ENCODE assay signal across 26 cellular contexts in the genomic region with DNA sequence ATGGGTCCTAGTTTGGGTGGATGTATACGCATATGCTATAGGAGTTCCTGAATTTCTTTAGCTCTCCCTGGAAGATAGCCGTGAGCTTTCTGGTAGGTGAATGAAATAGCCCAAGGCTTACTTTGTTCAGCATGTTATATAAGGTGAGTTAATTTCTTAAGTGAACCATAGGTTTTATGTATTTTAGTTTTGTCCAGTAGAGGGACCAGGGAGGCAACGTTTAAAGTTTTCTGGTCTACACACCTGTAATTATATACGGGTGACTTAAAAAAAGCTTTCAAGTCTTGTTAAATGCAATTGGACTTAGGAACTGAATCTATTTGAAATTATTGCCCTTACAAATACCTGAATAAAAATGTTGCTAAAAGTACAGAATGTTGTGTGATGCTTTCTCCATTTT.
A peak's percentile ranks its signal among the peaks of the same experiment; 100 is the strongest.
DNase-seq lines count a peak whose midpoint lies in the region; ATAC-seq and TF ChIP-seq lines count a peak whose summit lies in the region.
"Had no signal": no experiment of that assay in that cellular context is flagged by ENCODE, and none has a peak within 500 bp of the region (broad histone marks: within the 10 kb centered on the region; RNA-seq: fewer than 3 reads in every experiment).

No MANE protein-coding gene starts in this region.

- no peak overlapping the region for H3K4me2 ChIP-seq in GM23338
- no peak overlapping the region for H3K4me2 ChIP-seq in OCI-LY7 (ENCODE audit: low read length)

- TF ChIP-seq CTCF in GM23338 (conservative IDR thresholded peaks at IDR 0.05; ENCODE audit: low read depth in 2 of 2): peak in 1 of 2 experiments; percentile 45; a peak in 2 of 4 replicates
- TF ChIP-seq CTCF in OCI-LY7 (conservative IDR thresholded peaks at IDR 0.05; ENCODE audit: low read length): peak; percentile 46
- peak; percentile 29 for TF ChIP-seq CTCF in mesothelial cell of epicardium (IDR thresholded peaks at IDR 0.05; ENCODE audit: unreplicated experiment)

- DNase-seq in ACHN (peak; percentile 4), GM23338 (ENCODE audit: low spot score) (peak; percentile 10), OCI-LY7 (ENCODE audit: low spot score) (no peak), mesothelial cell of epicardium (ENCODE audit: low spot score in 2 of 2, unreplicated experiment in 2 of 2) (no peak), Right ventricle myocardium inferior (ENCODE audit: missing footprints) (no peak), NCI-H2227 (lab: John Stamatoyannopoulos, UW; ENCODE audit: unreplicated experiment) (no peak), T-helper 2 cell (no peak)
- DNase-seq: activated CD4-positive, alpha-beta T cell treated with anti-CD3 and anti-CD28 coated beads for 4 hours; activated naive CD4-positive, alpha-beta T cell treated with anti-CD3 and anti-CD28 coated beads, Interleukin-2, amount 10 ng/mL, durations not matched to agents 7 days and 5 days; activated T-cell treated with anti-CD3 and anti-CD28 coated beads, Interleukin-2, amount 50 U/mL, for 4 hours; amygdala; CD4-positive, alpha-beta T cell; DMS79 treated with DMSO at 0.1 percent for 48 hours; left colon; naive thymus-derived CD4-positive, alpha-beta T cell; NCI-H1436 treated with DMSO at 0.1 percent for 48 hours; NCI-H2171 treated with DMSO at 0.1 percent for 48 hours; NCI-H69; OCI-M1; pancreas; SIG-M5; sigmoid colon; T-helper 1 cell; upper lobe of right lung had no signal

- H3K79me2 ChIP-seq in GM23338 (replicated peaks; ENCODE audit: insufficient read depth) (no peaks in the 10 kb centered on the region), OCI-LY7 (ENCODE audit: insufficient read depth, low read depth, low read length) (no peaks in the 10 kb centered on the region)

- no TSS peak for BruUV-seq in OCI-LY7 (replicated peaks; lab: Mats Ljungman, UMichigan)

- H3K4me1 ChIP-seq in GM23338 (ENCODE audit: insufficient read depth) (no peaks in the 10 kb centered on the region), OCI-LY7 (ENCODE audit: insufficient read depth, low read length, poor library complexity, severe bottlenecking) (no peaks in the 10 kb centered on the region)
- H3K4me1 ChIP-seq: pancreas, sigmoid colon, upper lobe of right lung had no signal

- H3K4me3 Mint-ChIP-seq in GM23338 (no peak overlapping the region), mesothelial cell of epicardium (no peak overlapping the region)
- H3K4me3 Mint-ChIP-seq: activated naive CD4-positive, alpha-beta T cell treated with anti-CD3 and anti-CD28 coated beads, Interleukin-2, amount 10 ng/mL, durations not matched to agents 7 days and 5 days; activated T-cell treated with anti-CD3 and anti-CD28 coated beads, Interleukin-2, amount 50 U/mL, for 4 hours; CD4-positive, alpha-beta T cell; naive thymus-derived CD4-positive, alpha-beta T cell had no signal

- no peak overlapping the region for H2AFZ ChIP-seq in GM23338
- H2AFZ ChIP-seq in OCI-LY7 (ENCODE audit: low read length): no peak overlapping the region

- H3K9me2 ChIP-seq in GM23338 (ENCODE audit: insufficient read depth) (no peaks in the 10 kb centered on the region), OCI-LY7 (ENCODE audit: insufficient read depth, low read length) (no peaks in the 10 kb centered on the region)

- no peaks in the 10 kb centered on the region for H3K9me3 ChIP-seq in OCI-LY7 (ENCODE audit: low read length)
- H3K9me3 ChIP-seq: pancreas, sigmoid colon, upper lobe of right lung had no signal

- intact Hi-C loops in OCI-LY7 (cut with micrococcal nuclease; ENCODE audit: unreplicated experiment) (no loop called here), Right ventricle myocardium inferior (cut with DNase I) (no loop called here)

- CTCF ChIA-PET in OCI-LY7 (lab: Charles Lee; ENCODE audit: unreplicated experiment): no interaction called here

- H3K4me1 Mint-ChIP-seq in GM23338 (no peaks in the 10 kb centered on the region), mesothelial cell of epicardium (no peaks in the 10 kb centered on the region)
- H3K4me1 Mint-ChIP-seq: activated naive CD4-positive, alpha-beta T cell treated with anti-CD3 and anti-CD28 coated beads, Interleukin-2, amount 10 ng/mL, durations not matched to agents 7 days and 5 days had no signal

- H3K36me3 ChIP-seq in GM23338 (ENCODE audit: insufficient read depth) (no peaks in the 10 kb centered on the region), OCI-LY7 (ENCODE audit: insufficient read depth, low read length) (no peaks in the 10 kb centered on the region)
- H3K36me3 ChIP-seq: cardiac muscle cell, pancreas, sigmoid colon, upper lobe of right lung had no signal

- POLR2A ChIA-PET in OCI-LY7 (lab: Charles Lee): interaction anchor here (1.2 kb wide), 1 partner anchor 82 kb away, joined by 3 read pairs; no protein-coding TSS in a partner anchor

- H3K27ac Mint-ChIP-seq in GM23338 (no peak overlapping the region), mesothelial cell of epicardium (no peak overlapping the region)
- H3K27ac Mint-ChIP-seq: activated naive CD4-positive, alpha-beta T cell treated with anti-CD3 and anti-CD28 coated beads, Interleukin-2, amount 10 ng/mL, durations not matched to agents 7 days and 5 days; CD4-positive, alpha-beta T cell; naive thymus-derived CD4-positive, alpha-beta T cell had no signal

- no peaks in the 10 kb centered on the region for H3F3A ChIP-seq in GM23338 (replicated peaks; ENCODE audit: low read depth)

- no peaks in the 10 kb centered on the region; the same call in 2 of the 3 replicates for H3K9me3 Mint-ChIP-seq in GM23338
- peaks cover 16% of the 10 kb centered on the region for H3K9me3 Mint-ChIP-seq in mesothelial cell of epicardium

- H3K36me3 Mint-ChIP-seq in GM23338 (ENCODE audit: low read depth): no peaks in the 10 kb centered on the region
- no peaks in the 10 kb centered on the region for H3K36me3 Mint-ChIP-seq in mesothelial cell of epicardium
- H3K36me3 Mint-ChIP-seq: activated naive CD4-positive, alpha-beta T cell treated with anti-CD3 and anti-CD28 coated beads, Interleukin-2, amount 10 ng/mL, durations not matched to agents 7 days and 5 days; naive thymus-derived CD4-positive, alpha-beta T cell had no signal

- H3K27me3 ChIP-seq in GM23338 (ENCODE audit: insufficient read depth): no peaks in the 10 kb centered on the region
- H3K27me3 ChIP-seq: cardiac muscle cell, pancreas, sigmoid colon, upper lobe of right lung had no signal

- no peaks in the 10 kb centered on the region for H3K27me3 Mint-ChIP-seq in GM23338 (ENCODE audit: insufficient read depth, low read depth, poor library complexity)
- H3K27me3 Mint-ChIP-seq in mesothelial cell of epicardium (ENCODE audit: low read depth): no peaks in the 10 kb centered on the region
- H3K27me3 Mint-ChIP-seq: activated naive CD4-positive, alpha-beta T cell treated with anti-CD3 and anti-CD28 coated beads, Interleukin-2, amount 10 ng/mL, durations not matched to agents 7 days and 5 days; CD4-positive, alpha-beta T cell; naive thymus-derived CD4-positive, alpha-beta T cell had no signal

- no peaks in the 10 kb centered on the region for H4K20me1 ChIP-seq in GM23338 (replicated peaks; ENCODE audit: insufficient read depth)
- H4K20me1 ChIP-seq in OCI-LY7 (ENCODE audit: insufficient read depth, low read length): no peaks in the 10 kb centered on the region

- H3K27ac ChIP-seq in GM23338 (ENCODE audit: low read depth) (no peak overlapping the region), OCI-LY7 (ENCODE audit: low read depth, low read length, poor library complexity, severe bottlenecking) (no peak overlapping the region)
- H3K27ac ChIP-seq: cardiac muscle cell, pancreas, sigmoid colon, upper lobe of right lung had no signal

- in situ Hi-C loops in ACHN (cut with HindIII; ENCODE audit: low pct_ligation_motif_present, low pct_unique_long_range_greater_than_20kb, low sequenced_read_pairs): no loop called here

- no peak for ATAC-seq in GM23338
- no peak for ATAC-seq in activated CD4-positive, CD25-positive, alpha-beta regulatory T cell treated with anti-CD3 and anti-CD28 coated beads, Interleukin-2, amount 50 U/mL, for 24 hours
- ATAC-seq in Right ventricle myocardium inferior: no peak
- ATAC-seq: activated T-cell treated with anti-CD3 and anti-CD28 coated beads, Interleukin-2, amount 50 U/mL, for 4 hours; left colon; naive thymus-derived CD4-positive, alpha-beta T cell; pancreas; upper lobe of right lung had no signal

- H3K4me3 ChIP-seq in GM23338: no peak overlapping the region
- no peak overlapping the region for H3K4me3 ChIP-seq in OCI-LY7 (ENCODE audit: low read depth, low read length, poor library complexity, severe bottlenecking)
- H3K4me3 ChIP-seq: cardiac muscle cell, pancreas, sigmoid colon, upper lobe of right lung had no signal

TF ChIP-seq in GM23338, 12 proteins besides CTCF, POLR2A, EP300 and RAD21 (continues in another document):
- TF ChIP-seq CREB1 (CRISPR knock-in tag; IDR thresholded peaks at IDR 0.05; ENCODE audit: low read depth) (no peak), EZH2 (IDR thresholded peaks at IDR 0.05; ENCODE audit: low read depth, unreplicated experiment) (no peak), STAT1 (IDR thresholded peaks at IDR 0.05; ENCODE audit: unreplicated experiment) (no peak)
- TF ChIP-seq, protein P1, sequence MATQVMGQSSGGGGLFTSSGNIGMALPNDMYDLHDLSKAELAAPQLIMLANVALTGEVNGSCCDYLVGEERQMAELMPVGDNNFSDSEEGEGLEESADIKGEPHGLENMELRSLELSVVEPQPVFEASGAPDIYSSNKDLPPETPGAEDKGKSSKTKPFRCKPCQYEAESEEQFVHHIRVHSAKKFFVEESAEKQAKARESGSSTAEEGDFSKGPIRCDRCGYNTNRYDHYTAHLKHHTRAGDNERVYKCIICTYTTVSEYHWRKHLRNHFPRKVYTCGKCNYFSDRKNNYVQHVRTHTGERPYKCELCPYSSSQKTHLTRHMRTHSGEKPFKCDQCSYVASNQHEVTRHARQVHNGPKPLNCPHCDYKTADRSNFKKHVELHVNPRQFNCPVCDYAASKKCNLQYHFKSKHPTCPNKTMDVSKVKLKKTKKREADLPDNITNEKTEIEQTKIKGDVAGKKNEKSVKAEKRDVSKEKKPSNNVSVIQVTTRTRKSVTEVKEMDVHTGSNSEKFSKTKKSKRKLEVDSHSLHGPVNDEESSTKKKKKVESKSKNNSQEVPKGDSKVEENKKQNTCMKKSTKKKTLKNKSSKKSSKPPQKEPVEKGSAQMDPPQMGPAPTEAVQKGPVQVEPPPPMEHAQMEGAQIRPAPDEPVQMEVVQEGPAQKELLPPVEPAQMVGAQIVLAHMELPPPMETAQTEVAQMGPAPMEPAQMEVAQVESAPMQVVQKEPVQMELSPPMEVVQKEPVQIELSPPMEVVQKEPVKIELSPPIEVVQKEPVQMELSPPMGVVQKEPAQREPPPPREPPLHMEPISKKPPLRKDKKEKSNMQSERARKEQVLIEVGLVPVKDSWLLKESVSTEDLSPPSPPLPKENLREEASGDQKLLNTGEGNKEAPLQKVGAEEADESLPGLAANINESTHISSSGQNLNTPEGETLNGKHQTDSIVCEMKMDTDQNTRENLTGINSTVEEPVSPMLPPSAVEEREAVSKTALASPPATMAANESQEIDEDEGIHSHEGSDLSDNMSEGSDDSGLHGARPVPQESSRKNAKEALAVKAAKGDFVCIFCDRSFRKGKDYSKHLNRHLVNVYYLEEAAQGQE (IDR thresholded peaks at IDR 0.05; ENCODE audit: unreplicated experiment): no peak

Comparison
In these comparisons a context has a peak if more than half of its experiments do, and no peak if none do; other contexts are left out.
1. DNase-seq: peak in ACHN (single experiment) and GM23338 (single experiment); none in OCI-LY7 (single experiment), mesothelial cell of epicardium (0 of 2), Right ventricle myocardium inferior (single experiment), NCI-H2227 (single experiment) and T-helper 2 cell (0 of 5).